15 cellular contexts compared by ENCODE assay signal in genomic region chr2:33213648-33214047, GRCh38.
DNase-seq lines count a peak whose midpoint lies in the region; ATAC-seq and TF ChIP-seq lines count a peak whose summit lies in the region.
"Had no signal": no experiment of that assay in that cellular context is flagged by ENCODE, and none has a peak within 500 bp of the region (broad histone marks: within the 10 kb centered on the region; RNA-seq: fewer than 3 reads in every experiment).

No MANE protein-coding gene starts in this region.

- H3K9me3 Mint-ChIP-seq in activated naive CD4-positive, alpha-beta T cell treated with anti-CD3 and anti-CD28 coated beads, Interleukin-2, amount 10 ng/mL, durations not matched to agents 7 days and 5 days = no peaks in the 10 kb centered on the region
- H3K9me3 Mint-ChIP-seq: CD8-positive, alpha-beta memory T cell had no signal

- H3K4me1 Mint-ChIP-seq in activated naive CD4-positive, alpha-beta T cell treated with anti-CD3 and anti-CD28 coated beads, Interleukin-2, amount 10 ng/mL, durations not matched to agents 7 days and 5 days = no peaks in the 10 kb centered on the region
- H3K4me1 Mint-ChIP-seq: CD8-positive, alpha-beta memory T cell had no signal

- no peak for ATAC-seq in omental fat pad (ENCODE audit: low FRiP score)
- ATAC-seq in HG02759 (IDR thresholded peaks at IDR 0.05; ENCODE audit: unreplicated experiment) = no peak

- H3K36me3 Mint-ChIP-seq in activated naive CD4-positive, alpha-beta T cell treated with anti-CD3 and anti-CD28 coated beads, Interleukin-2, amount 10 ng/mL, durations not matched to agents 7 days and 5 days = no peaks in the 10 kb centered on the region
- H3K36me3 Mint-ChIP-seq: CD8-positive, alpha-beta memory T cell had no signal

- H3K79me2 ChIP-seq in SU-DHL-6 (ENCODE audit: insufficient read depth, low read length) = peaks cover 3% of the 10 kb centered on the region; the same call in 1 of the 2 replicates

- H3K9me3 ChIP-seq in SU-DHL-6 (ENCODE audit: insufficient read depth, low read length) (no peaks in the 10 kb centered on the region), skeletal muscle satellite cell (replicated peaks; ENCODE audit: low read length) (no peaks in the 10 kb centered on the region)
- H3K9me3 ChIP-seq: BLaER1 had no signal

- H3K4me3 ChIP-seq in SU-DHL-6 (ENCODE audit: insufficient read depth, low read length, poor library complexity, severe bottlenecking) = no peak overlapping the region
- no peak overlapping the region for H3K4me3 ChIP-seq in fibroblast of mammary gland (ENCODE audit: control insufficient read depth, low read depth, low read length)
- H3K4me3 ChIP-seq in skeletal muscle satellite cell (ENCODE audit: low read length) = no peak overlapping the region
- H3K4me3 ChIP-seq: BLaER1 had no signal

- H3K27ac Mint-ChIP-seq in activated naive CD4-positive, alpha-beta T cell treated with anti-CD3 and anti-CD28 coated beads, Interleukin-2, amount 10 ng/mL, durations not matched to agents 7 days and 5 days = no peak overlapping the region

- H3F3A ChIP-seq in SU-DHL-6 (ENCODE audit: insufficient read depth) = peaks cover 13% of the 10 kb centered on the region; the same call in 1 of the 2 replicates

- H3K27me3 Mint-ChIP-seq in activated naive CD4-positive, alpha-beta T cell treated with anti-CD3 and anti-CD28 coated beads, Interleukin-2, amount 10 ng/mL, durations not matched to agents 7 days and 5 days = peaks cover 3% of the 10 kb centered on the region
- H3K27me3 Mint-ChIP-seq: CD8-positive, alpha-beta memory T cell had no signal

- DNase-seq in Daoy (ENCODE audit: low read depth) = peak; percentile 38
- peak; percentile 58 for DNase-seq in fibroblast of mammary gland (ENCODE audit: low read depth)
- no peak for DNase-seq in activated naive CD4-positive, alpha-beta T cell treated with anti-CD3 and anti-CD28 coated beads, Interleukin-2, amount 10 ng/mL, durations not matched to agents 7 days and 5 days
- no peak for DNase-seq in omental fat pad (ENCODE audit: low spot score)
- no peak for DNase-seq in GM13977 (ENCODE audit: low spot score)
- DNase-seq: CD8-positive, alpha-beta memory T cell; Karpas-422; NCI-H187 treated with DMSO at 0.1 percent for 48 hours; NCI-H2171 treated with DMSO at 0.1 percent for 48 hours; NCI-H510A; SIG-M5 had no signal

- H3K9ac ChIP-seq in SU-DHL-6 (ENCODE audit: low read length) (peak overlapping the region; percentile 20), skeletal muscle satellite cell (ENCODE audit: low read depth, low read length) (peak overlapping the region; percentile 73)
- H3K9ac ChIP-seq: BLaER1 had no signal

- H3K36me3 ChIP-seq in SU-DHL-6 (ENCODE audit: low read length) (peaks cover 16% of the 10 kb centered on the region), skeletal muscle satellite cell (ENCODE audit: insufficient read depth, low read length) (peaks cover 6% of the 10 kb centered on the region)
- H3K36me3 ChIP-seq: BLaER1 had no signal

- no peaks in the 10 kb centered on the region for H4K20me1 ChIP-seq in SU-DHL-6 (ENCODE audit: low read depth, low read length)
- H4K20me1 ChIP-seq: BLaER1 had no signal

- peaks cover 80% of the 10 kb centered on the region for H3K4me1 ChIP-seq in skeletal muscle satellite cell (ENCODE audit: control insufficient read depth, insufficient read depth, low read length)
- H3K4me1 ChIP-seq: BLaER1 had no signal

- H3K4me3 Mint-ChIP-seq in activated naive CD4-positive, alpha-beta T cell treated with anti-CD3 and anti-CD28 coated beads, Interleukin-2, amount 10 ng/mL, durations not matched to agents 7 days and 5 days = no peak overlapping the region
- H3K4me3 Mint-ChIP-seq: CD8-positive, alpha-beta memory T cell had no signal

- in situ Hi-C loops in GM13977 (cut with MboI; ENCODE audit: low pct_unique_long_range_greater_than_20kb, low sequenced_read_pairs, unreplicated experiment) = no loop called here

- H3K4me2 ChIP-seq in SU-DHL-6 (ENCODE audit: low read depth, low read length, poor library complexity, severe bottlenecking) (peak overlapping the region; percentile 42), skeletal muscle satellite cell (ENCODE audit: low read length) (peak overlapping the region; percentile 5)
- H3K4me2 ChIP-seq: BLaER1 had no signal

- H2AFZ ChIP-seq in SU-DHL-6 (ENCODE audit: low read depth, low read length, severe bottlenecking) = no peak overlapping the region

- TF ChIP-seq CTCF in SU-DHL-6 (IDR thresholded peaks at IDR 0.05; ENCODE audit: insufficient read depth, low read length, poor library complexity, severe bottlenecking) (no peak), fibroblast of mammary gland (conservative IDR thresholded peaks at IDR 0.05; ENCODE audit: control insufficient read depth, insufficient read depth, low read depth, low read length) (no peak), omental fat pad (IDR thresholded peaks at IDR 0.05) (no peak), GM13977 (IDR thresholded peaks at IDR 0.05; ENCODE audit: extremely low read depth, insufficient read depth, missing control alignments) (no peak)

- H3K9me2 ChIP-seq in SU-DHL-6 (replicated peaks; ENCODE audit: insufficient read depth, low read length) = no peaks in the 10 kb centered on the region

- H3K27ac ChIP-seq in SU-DHL-6 (ENCODE audit: low read depth, low read length) = peak overlapping the region; percentile 69
- H3K27ac ChIP-seq: BLaER1 had no signal

- CTCF ChIA-PET in activated naive CD4-positive, alpha-beta T cell treated with anti-CD3 and anti-CD28 coated beads, Interleukin-2, amount 10 ng/mL, durations not matched to agents 7 days and 5 days (lab: Charles Lee) = no interaction called here

- H3K27me3 ChIP-seq in SU-DHL-6 (ENCODE audit: low read length) (no peaks in the 10 kb centered on the region), skeletal muscle satellite cell (ENCODE audit: control insufficient read depth, insufficient read depth, low read length) (no peaks in the 10 kb centered on the region)
- H3K27me3 ChIP-seq: BLaER1 had no signal

Comparison
In these comparisons a context has a peak if more than half of its experiments do, and no peak if none do; other contexts are left out.
1. DNase-seq: peak in Daoy (single experiment) and fibroblast of mammary gland (single experiment); none in activated naive CD4-positive, alpha-beta T cell treated with anti-CD3 and anti-CD28 coated beads, Interleukin-2, amount 10 ng/mL, durations not matched to agents 7 days and 5 days (single experiment), omental fat pad (single experiment) and GM13977 (single experiment).